ENCODE assay signal across 18 cellular contexts in genomic region chr3:194093822-194094221, GRCh38. TPM values are rescaled to one million over a fixed set of nuclear protein-coding genes. Genes with fewer than 3 reads are reported as not detected.
DNase-seq lines count a peak whose midpoint lies in the region; ATAC-seq, FAIRE-seq and TF ChIP-seq lines count a peak whose summit lies in the region.
"Had no signal": no experiment of that assay in that cellular context is flagged by ENCODE, and none has a peak within 500 bp of the region (broad histone marks: within the 10 kb centered on the region; RNA-seq: fewer than 3 reads in every experiment).

No MANE protein-coding gene starts in this region.

- H2AK5ac ChIP-seq in H1 (ENCODE audit: low read depth, low read length) (no peak overlapping the region), neuronal stem cell (ENCODE audit: low read depth, low read length) (peak overlapping the region; percentile 82)

- no peak overlapping the region for H3K14ac ChIP-seq in H1 (ENCODE audit: insufficient read length)
- no peak overlapping the region for H3K14ac ChIP-seq in neuronal stem cell (ENCODE audit: low read length)

- no peaks in the 10 kb centered on the region for H3K27me3 ChIP-seq in HepG2 (ENCODE audit: control insufficient read depth in 1 of 2, insufficient read depth in 2 of 2, low read length in 2 of 2)
- H3K27me3 ChIP-seq in right lobe of liver, result no peaks in the 10 kb centered on the region
- no peaks in the 10 kb centered on the region for H3K27me3 ChIP-seq in H1 (replicated peaks in 1 of 4; ENCODE audit: control insufficient read depth in 3 of 4, extremely low read depth in 1 of 4, insufficient read depth in 3 of 4, low read length in 3 of 4)
- H3K27me3 ChIP-seq in neuronal stem cell (ENCODE audit: control insufficient read depth in 3 of 3, insufficient read depth in 3 of 3, low read depth in 1 of 3, low read length in 3 of 3), result peaks cover 0 to 3% (median 0%) of the 10 kb centered on the region in 3 experiments

- no peaks in the 10 kb centered on the region for H3K36me3 ChIP-seq in HepG2 (replicated peaks in 1 of 2; ENCODE audit: control insufficient read depth in 1 of 2, insufficient read depth in 2 of 2, low read length in 2 of 2)
- no peaks in the 10 kb centered on the region for H3K36me3 ChIP-seq in right lobe of liver
- H3K36me3 ChIP-seq in SK-N-MC (ENCODE audit: insufficient read depth, low read length), result no peaks in the 10 kb centered on the region
- no peaks in the 10 kb centered on the region for H3K36me3 ChIP-seq in H1 (ENCODE audit: control insufficient read depth in 2 of 4, insufficient read depth in 4 of 4, low read length in 3 of 4)
- H3K36me3 ChIP-seq in neuronal stem cell (replicated peaks in 1 of 2; ENCODE audit: control insufficient read depth in 2 of 2, insufficient read depth in 2 of 2, low read length in 2 of 2), result no peaks in the 10 kb centered on the region
- H3K36me3 ChIP-seq: HAP-1 had no signal

- ATAC-seq in HepG2 (no peak), right lobe of liver (no peak), GM18517 (IDR thresholded peaks at IDR 0.05; ENCODE audit: unreplicated experiment) (no peak)

- H2AFZ ChIP-seq in HepG2 (ENCODE audit: low read length), result no peak overlapping the region
- no peak overlapping the region for H2AFZ ChIP-seq in H1 (ENCODE audit: low read length)
- H2AFZ ChIP-seq in neuronal stem cell (ENCODE audit: low read length), result no peak overlapping the region

- H3K18ac ChIP-seq in H1 (ENCODE audit: extremely low read depth, low read length), result peak overlapping the region; percentile 19
- peak overlapping the region; percentile 78 for H3K18ac ChIP-seq in neuronal stem cell (ENCODE audit: low read length)

- WGBS in HepG2 (ENCODE audit: low lambda C conversion rate), result 87% methylated on average over 9 of the region's 9 CpGs
- 90% methylated on average over 3 of the region's 9 CpGs for WGBS in right lobe of liver (ENCODE audit: insufficient coverage, low coverage, low lambda C conversion rate, missing lambda C conversion rate)
- WGBS in H1 (ENCODE audit: extremely low coverage in 1 of 2, insufficient coverage in 1 of 2, insufficient read length in 1 of 2, insufficient replicate concordance in 2 of 2, low coverage in 1 of 2, low lambda C conversion rate in 2 of 2, missing lambda C conversion rate in 1 of 2), 2 experiments, result 88% methylated on average over 9 of the region's 9 CpGs; no CpG with 5 or more reads in 1 of the 2 experiments
- no CpG with 5 or more reads among the region's 9 CpGs for WGBS in neuronal stem cell (ENCODE audit: extremely low coverage in 2 of 2, insufficient read length in 2 of 2, insufficient replicate concordance in 1 of 2), 2 donors

- no peak overlapping the region; the same call in 1 of the 2 replicates for H4K8ac ChIP-seq in H1 (ENCODE audit: extremely low read depth, insufficient read depth, low read length)
- H4K8ac ChIP-seq in neuronal stem cell (ENCODE audit: low read depth, low read length), result no peak overlapping the region

- peak overlapping the region; percentile 56 for H4K91ac ChIP-seq in H1 (replicated peaks; ENCODE audit: insufficient read length, low read length)
- H4K91ac ChIP-seq in neuronal stem cell (ENCODE audit: low read depth, low read length, poor library complexity), result no peak overlapping the region

- H3K79me2 ChIP-seq in HepG2 (ENCODE audit: insufficient read depth, low read length) (no peaks in the 10 kb centered on the region), H1 (ENCODE audit: control insufficient read depth in 1 of 2, insufficient read depth in 2 of 2, low read length in 2 of 2) (no peaks in the 10 kb centered on the region)

- TF ChIP-seq CTCF in HepG2 (CRISPR knock-in tag; IDR thresholded peaks at IDR 0.05) (no peak), right lobe of liver (IDR thresholded peaks at IDR 0.05) (no peak), H1 (IDR thresholded peaks at IDR 0.05; ENCODE audit: control extremely low read depth in 1 of 3, insufficient read depth in 1 of 3, low read depth in 1 of 3, low read length in 3 of 3) (no peak)

- H3K79me1 ChIP-seq in H1 (ENCODE audit: low read depth, low read length), result no peaks in the 10 kb centered on the region
- H3K79me1 ChIP-seq in neuronal stem cell (ENCODE audit: low read depth, low read length), result no peaks in the 10 kb centered on the region

- no peak overlapping the region for H3K27ac ChIP-seq in HepG2 (ENCODE audit: extremely low read length, insufficient read depth, low read length)
- H3K27ac ChIP-seq in right lobe of liver, result no peak overlapping the region
- 0 out of 2 replicates have a peak overlapping the region, but pooled peaks have one; percentile 80 for H3K27ac ChIP-seq in SK-N-MC
- H3K27ac ChIP-seq in H1 (ENCODE audit: low read depth, low read length), result no peak overlapping the region
- no peak overlapping the region for H3K27ac ChIP-seq in neuronal stem cell (replicated peaks; ENCODE audit: low read length)

- TF ChIP-seq EP300 in HepG2 (IDR thresholded peaks at IDR 0.05; ENCODE audit: low read depth in 2 of 2, low read length in 2 of 2) (no peak), HepG2 (CRISPR knock-in tag; IDR thresholded peaks at IDR 0.05; ENCODE audit: borderline replicate concordance) (no peak), H1 (IDR thresholded peaks at IDR 0.05; ENCODE audit: borderline replicate concordance in 1 of 2, low read depth in 2 of 2, low read length in 2 of 2) (no peak)

- H4K20me1 ChIP-seq in HepG2 (ENCODE audit: insufficient read depth, low read length) (no peaks in the 10 kb centered on the region), H1 (replicated peaks in 1 of 2; ENCODE audit: control insufficient read depth in 1 of 2, insufficient read depth in 2 of 2, low read length in 2 of 2) (no peaks in the 10 kb centered on the region)

- H2BK120ac ChIP-seq in H1 (replicated peaks; ENCODE audit: low read depth, low read length), result no peak overlapping the region
- H2BK120ac ChIP-seq in neuronal stem cell (ENCODE audit: low read depth, low read length), result no peak overlapping the region

- no peak overlapping the region for H2BK20ac ChIP-seq in H1 (ENCODE audit: low read length)

- BruUV-seq in HepG2 (replicated peaks; lab: Mats Ljungman, UMichigan), result no TSS peak

- no peak for TF ChIP-seq POLR2A in HepG2 (IDR thresholded peaks at IDR 0.05; ENCODE audit: insufficient read depth in 1 of 2, low read depth in 2 of 2, low read length in 2 of 2)
- TF ChIP-seq POLR2A in right lobe of liver (IDR thresholded peaks at IDR 0.05), result no peak
- no peak for TF ChIP-seq POLR2A in H1 (IDR thresholded peaks at IDR 0.05; ENCODE audit: control extremely low read depth in 1 of 2, low read depth in 2 of 2, low read length in 2 of 2)

- H3K4me3 ChIP-seq in HepG2 (replicated peaks in 1 of 3; ENCODE audit: insufficient read depth in 1 of 3, low read depth in 2 of 3, low read length in 3 of 3) (no peak overlapping the region), right lobe of liver (no peak overlapping the region), SK-N-MC (no peak overlapping the region), H1 (ENCODE audit: extremely low read depth in 1 of 4, insufficient read depth in 2 of 4, low read depth in 3 of 4, low read length in 4 of 4) (no peak overlapping the region), neuronal stem cell (ENCODE audit: low read length in 2 of 2) (no peak overlapping the region)
- H3K4me3 ChIP-seq: HAP-1 had no signal

- H2BK5ac ChIP-seq in H1 (ENCODE audit: low read depth, low read length) (no peak overlapping the region), neuronal stem cell (ENCODE audit: low read length) (peak overlapping the region; percentile 32)

- in situ Hi-C loops in HepG2 (cut with HindIII; ENCODE audit: extremely low pct_ligation_motif_present, low pct_unique_long_range_greater_than_20kb), result no loop called here

- FAIRE-seq in HepG2 (lab: Jason Lieb, UNC) (no peak), H1 (lab: Jason Lieb, UNC) (no peak)
- FAIRE-seq: G401.6, GM12891 had no signal

- H2BK12ac ChIP-seq in H1 (ENCODE audit: low read depth, low read length) (no peak overlapping the region), neuronal stem cell (ENCODE audit: low read length) (no peak overlapping the region)

- no peaks in the 10 kb centered on the region for H3K23me2 ChIP-seq in H1 (ENCODE audit: low read depth, low read length)

- peaks cover 51% of the 10 kb centered on the region for H3K4me1 ChIP-seq in HepG2 (ENCODE audit: insufficient read depth, low read length)
- H3K4me1 ChIP-seq in right lobe of liver, result peaks cover 0 to 42% (median 13%) of the 10 kb centered on the region in 4 donors
- peaks cover 0 to 18% (median 4%) of the 10 kb centered on the region in 4 experiments; a peak in 6 of 7 replicates for H3K4me1 ChIP-seq in H1 (replicated peaks in 1 of 4; ENCODE audit: control insufficient read depth in 3 of 4, insufficient read depth in 4 of 4, low read length in 3 of 4)
- peaks cover 36% of the 10 kb centered on the region in 2 donors for H3K4me1 ChIP-seq in neuronal stem cell (ENCODE audit: control insufficient read depth in 2 of 2, insufficient read depth in 1 of 2, low read depth in 1 of 2, low read length in 2 of 2)
- H3K4me1 ChIP-seq: HAP-1 had no signal

- DNase-seq in HepG2 (ENCODE audit: low spot score) (no peak), right lobe of liver (no peak), SK-N-MC (ENCODE audit: low read depth, low spot score) (no peak), H1 (ENCODE audit: low read depth in 1 of 2, low spot score in 2 of 2) (no peak), neuronal stem cell (ENCODE audit: low spot score) (no peak), cerebellum (ENCODE audit: low spot score) (no peak)
- DNase-seq in activated CD4-positive, alpha-beta T cell treated with anti-CD3 and anti-CD28 coated beads for 1 hour, result no peak
- DNase-seq: 8988T; C1 segment of cervical spinal cord; CD4-positive, CD25-positive, alpha-beta regulatory T cell; CD8-positive, alpha-beta memory T cell; COR-L47; DMS 273 treated with DMSO at 0.1 percent for 48 hours; GOT3 had no signal

- H4K5ac ChIP-seq in H1 (ENCODE audit: insufficient read length, low read depth, low read length), result no peak overlapping the region

- H3K56ac ChIP-seq in H1 (replicated peaks; ENCODE audit: insufficient read length, low read depth, low read length), result no peak overlapping the region

- H3K4ac ChIP-seq in H1 (replicated peaks; ENCODE audit: insufficient read length, low read depth, low read length), result no peak overlapping the region
- H3K4ac ChIP-seq in neuronal stem cell (ENCODE audit: low read length), result no peak overlapping the region

- TF ChIP-seq RAD21 in HepG2 (CRISPR knock-in tag; IDR thresholded peaks at IDR 0.05) (no peak), H1 (IDR thresholded peaks at IDR 0.05 in 1 of 2, conservative IDR thresholded peaks at IDR 0.05 in 1 of 2; ENCODE audit: low read depth in 2 of 2, low read length in 2 of 2) (no peak)

- no peaks in the 10 kb centered on the region for H3K9me3 ChIP-seq in HepG2 (ENCODE audit: low read length)
- no peaks in the 10 kb centered on the region for H3K9me3 ChIP-seq in right lobe of liver
- H3K9me3 ChIP-seq in SK-N-MC (ENCODE audit: low read depth, low read length), result no peaks in the 10 kb centered on the region
- H3K9me3 ChIP-seq in H1 (ENCODE audit: insufficient read depth in 2 of 2, low read depth in 1 of 2, low read length in 1 of 2), result no peaks in the 10 kb centered on the region
- no peaks in the 10 kb centered on the region for H3K9me3 ChIP-seq in neuronal stem cell (replicated peaks in 1 of 2; ENCODE audit: control insufficient read depth in 2 of 2, insufficient read depth in 1 of 2, low read depth in 1 of 2, low read length in 2 of 2)
- H3K9me3 ChIP-seq: HAP-1 had no signal

- no peak overlapping the region for H2BK15ac ChIP-seq in H1 (ENCODE audit: low read length)
- H2BK15ac ChIP-seq in neuronal stem cell (ENCODE audit: low read length), result peak overlapping the region; percentile 89

- H3K9ac ChIP-seq in HepG2 (ENCODE audit: insufficient read depth, low read depth, low read length) (no peak overlapping the region), SK-N-MC (ENCODE audit: insufficient read length) (no peak overlapping the region), H1 (replicated peaks in 1 of 4; ENCODE audit: extremely low read depth in 1 of 4, low read depth in 3 of 4, low read length in 3 of 4) (no peak overlapping the region), neuronal stem cell (ENCODE audit: low read depth, low read length, poor library complexity) (peak overlapping the region; percentile 9)

- H3K23ac ChIP-seq in H1 (ENCODE audit: insufficient read length), result no peak overlapping the region
- no peak overlapping the region for H3K23ac ChIP-seq in neuronal stem cell (ENCODE audit: low read depth, low read length, poor library complexity)

- H3K4me2 ChIP-seq in HepG2 (ENCODE audit: low read depth, low read length), result no peak overlapping the region
- H3K4me2 ChIP-seq in H1 (ENCODE audit: insufficient read depth in 1 of 2, low read depth in 2 of 2, low read length in 2 of 2), result no peak overlapping the region
- H3K4me2 ChIP-seq in neuronal stem cell (ENCODE audit: insufficient read depth, low read length, poor library complexity, severe bottlenecking), result no peak overlapping the region

- CTCF ChIA-PET in HepG2 (lab: Yijun Ruan, JAX; ENCODE audit: low intra/inter-chr PET ratio, low total read pairs) (no interaction called here), H1 (lab: Charles Lee; ENCODE audit: partially characterized antibody) (no interaction called here)

- POLR2A ChIA-PET in HepG2 (lab: Yijun Ruan, JAX) (no interaction called here), H1 (lab: Charles Lee; ENCODE audit: partially characterized antibody) (interaction anchor here (1.0 to 1.2 kb wide), 2 partner anchors 41 to 222 kb away, joined by 3 read pairs; no protein-coding TSS in a partner anchor)

- intact Hi-C loops in HepG2 (cut with micrococcal nuclease; ENCODE audit: unreplicated experiment) (no loop called here), right lobe of liver (cut with DNase I) (no loop called here)

RNA-seq across cellular contexts. Expression of gene HES1, which starts 42.1 kb away (rescaled TPM):
- total RNA-seq in HepG2 (2016; rRNA removed; fragmentation: Illumina TruSeq; extraction: Trizol), result 15.0 and 19.8 TPM in 2 replicates
- total RNA-seq in HepG2 (2016; cell fraction: cytosol; rRNA removed; fragmentation: Illumina TruSeq; extraction: Trizol; ENCODE audit: low read depth), result 16.2 and 16.8 TPM in 2 replicates
- 14.9 and 18.9 TPM in 2 replicates for total RNA-seq in HepG2 (2016; cell fraction: insoluble cytoplasmic fraction; rRNA removed; fragmentation: Illumina TruSeq; extraction: Trizol)
- total RNA-seq in HepG2 (2016; cell fraction: membrane; rRNA removed; fragmentation: Illumina TruSeq; extraction: Trizol), result 17.2 and 18.1 TPM in 2 replicates
- total RNA-seq in HepG2 (2016; cell fraction: nucleus; rRNA removed; fragmentation: Illumina TruSeq; extraction: Trizol), result 20.8 and 25.5 TPM in 2 replicates
- 15.4 and 16.6 TPM in 2 replicates for polyA plus RNA-seq in HepG2 (2011; rRNA removed)
- polyA plus RNA-seq in HepG2 (2011; cell fraction: cytosol; rRNA removed), result 13.8 and 15.8 TPM in 2 replicates
- polyA plus RNA-seq in HepG2 (2011; cell fraction: nucleus; rRNA removed), result 27.8 and 33.4 TPM in 2 replicates
- polyA plus RNA-seq in HepG2 (2012), result 20.4 and 25.8 TPM in 2 replicates
- 3.5 and 4.3 TPM in 2 replicates for polyA plus RNA-seq in HepG2 (2016; cell fraction: cytosol; fragmentation: Illumina TruSeq; extraction: Trizol; ENCODE audit: low read depth)
- polyA plus RNA-seq in HepG2 (2016; cell fraction: insoluble cytoplasmic fraction; fragmentation: Illumina TruSeq; extraction: Trizol; ENCODE audit: low read depth), result 14.5 and 15.2 TPM in 2 replicates
- 4.3 and 4.5 TPM in 2 replicates for polyA plus RNA-seq in HepG2 (2016; cell fraction: membrane; fragmentation: Illumina TruSeq; extraction: Trizol; ENCODE audit: low read depth)
- polyA plus RNA-seq in HepG2 (2016; cell fraction: nucleus; fragmentation: Illumina TruSeq; extraction: Trizol; ENCODE audit: insufficient read depth, low read depth), result 31.4 and 34.9 TPM in 2 replicates
- polyA minus RNA-seq in HepG2 (2011; rRNA and poly(A)+ RNA removed; ENCODE audit: low replicate concordance), result 4.8 and 36.7 TPM in 2 replicates
- 37.8 and 44.8 TPM in 2 replicates for polyA minus RNA-seq in HepG2 (2011; cell fraction: cytosol; rRNA and poly(A)+ RNA removed)
- polyA minus RNA-seq in HepG2 (2011; cell fraction: nucleus; rRNA and poly(A)+ RNA removed), result 45.6 and 54.7 TPM in 2 replicates
- 10 to 100 TPM; 12.9 to 40.3 (median 23.4) TPM for total RNA-seq in right lobe of liver
- total RNA-seq in H1 (2021; fragmentation: NEBNext Ultra II Directional; extraction: Animal tissue kit (Norgen Biotek cat#: 25700)), result 12.2 and 12.9 TPM in 2 replicates
- polyA plus RNA-seq in H1 (2011; rRNA removed), result 7.9 and 9.9 TPM in 2 replicates
- polyA plus RNA-seq in H1 (2011; cell fraction: cytosol; rRNA removed), result 8.8 TPM
- 12.0 TPM for polyA plus RNA-seq in H1 (2011; cell fraction: nucleus; rRNA removed)
- polyA plus RNA-seq in H1 (2012, experiment 1 of 2), result 9.3 to 13.8 TPM (median 11.0 TPM) in 4 replicates
- 14.2 TPM for polyA plus RNA-seq in H1 (2012, experiment 2 of 2)
- polyA plus RNA-seq in H1 (2013, experiment 1 of 2), result 16.5 TPM
- 15.9 TPM for polyA plus RNA-seq in H1 (2013, experiment 2 of 2)
- 4.8 and 5.7 TPM in 2 replicates for polyA minus RNA-seq in H1 (2011; rRNA and poly(A)+ RNA removed)
- polyA minus RNA-seq in H1 (2011; cell fraction: cytosol; rRNA and poly(A)+ RNA removed), result 17.6 TPM
- polyA minus RNA-seq in H1 (2011; cell fraction: nucleus; rRNA and poly(A)+ RNA removed), result 18.8 TPM
- 29.1 TPM for polyA plus RNA-seq in neuronal stem cell (2013, experiment 1 of 2)
- polyA plus RNA-seq in neuronal stem cell (2013, experiment 2 of 2), result 30.9 TPM
- 14.3 TPM for total RNA-seq in cerebellum
- total RNA-seq: CD8-positive, alpha-beta memory T cell had no signal
- polyA plus RNA-seq: CD8-positive, alpha-beta memory T cell had no signal
